In the genomic region with DNA sequence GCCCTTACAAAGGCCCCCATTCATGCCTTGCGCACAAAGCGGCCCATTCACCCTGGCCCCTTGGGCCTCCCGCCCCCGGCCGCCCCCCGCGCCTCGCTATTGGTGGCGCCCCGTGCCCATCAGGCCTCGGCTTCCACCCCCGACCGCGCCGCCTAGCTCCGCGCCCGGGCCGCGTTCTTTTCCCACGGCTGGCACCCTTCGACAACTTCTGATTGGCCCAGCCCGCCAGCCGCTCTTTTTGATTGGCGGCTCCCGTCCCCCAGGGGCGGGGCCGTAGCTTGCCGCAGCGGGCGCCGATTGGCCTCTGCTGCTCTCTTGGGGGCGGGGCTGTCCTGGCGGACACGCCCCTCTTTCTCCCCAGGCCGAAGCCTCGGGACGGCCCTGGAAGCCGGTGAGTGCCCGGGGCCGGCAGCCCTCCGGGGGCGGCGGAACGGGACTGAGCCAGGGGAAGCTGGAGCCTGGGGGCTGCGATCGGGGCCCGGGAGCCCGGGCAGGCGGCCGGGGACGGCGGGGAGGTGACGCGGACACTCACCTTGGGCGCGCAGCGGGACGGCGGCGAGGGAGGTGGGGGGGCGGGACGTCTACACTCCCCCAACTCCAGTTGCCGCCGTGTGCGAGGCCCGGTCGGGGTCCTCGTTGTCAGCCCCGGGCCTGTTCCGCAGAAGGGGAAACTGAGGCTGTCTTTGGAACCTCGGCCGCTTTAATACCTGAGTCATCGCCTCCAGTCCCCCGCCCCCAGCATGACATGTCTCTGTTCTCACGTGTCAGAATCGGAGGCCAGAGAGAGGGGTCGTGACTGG, we compare ENCODE assay signal across 8 cellular contexts. TPM values are rescaled to one million over a fixed set of nuclear protein-coding genes. Genes with fewer than 3 reads are reported as not detected.
DNase-seq lines count a peak whose midpoint lies in the region; ATAC-seq and TF ChIP-seq lines count a peak whose summit lies in the region.

A gene (plus strand): TSS at position 342 of the 800 bp plus-strand sequence. CDS start 6,744 bp downstream, outside the sequence.

- H3K27ac Mint-ChIP-seq in activated naive CD8-positive, alpha-beta T cell = no peak within 1 kb of the TSS
- peak within 1 kb of the TSS; percentile 13 for H3K27ac Mint-ChIP-seq in progenitor cell of endocrine pancreas

- peak within 1 kb of the TSS; percentile 61 for H3K4me3 ChIP-seq in LNCaP clone FGC (ENCODE audit: low read depth, low read length)

- H3K4me1 Mint-ChIP-seq in activated naive CD8-positive, alpha-beta T cell (ENCODE audit: low read depth) = peaks cover 4% of the 10 kb centered on the region
- H3K4me1 Mint-ChIP-seq in progenitor cell of endocrine pancreas (ENCODE audit: low read depth) = peaks cover 3% of the 10 kb centered on the region

- ATAC-seq in HG03521 (IDR thresholded peaks at IDR 0.05; ENCODE audit: unreplicated experiment) = no peak

- peaks cover 37% of the 10 kb centered on the region for H3K27me3 Mint-ChIP-seq in activated naive CD8-positive, alpha-beta T cell
- H3K27me3 Mint-ChIP-seq in progenitor cell of endocrine pancreas = peaks cover 35% of the 10 kb centered on the region

- no peaks in the 10 kb centered on the region for H3K36me3 Mint-ChIP-seq in activated naive CD8-positive, alpha-beta T cell
- no peaks in the 10 kb centered on the region for H3K36me3 Mint-ChIP-seq in progenitor cell of endocrine pancreas (ENCODE audit: insufficient read depth)

- DNase-seq in AG20443 (ENCODE audit: low spot score) (peak; percentile 61), LNCaP clone FGC (ENCODE audit: low read depth) (peak; percentile 75), hepatic stellate cell (ENCODE audit: low spot score) (peak; percentile 22), progenitor cell of endocrine pancreas (ENCODE audit: low spot score, unreplicated experiment) (peak; percentile 93)
- DNase-seq in activated effector memory CD4-positive, alpha-beta T cell treated with Interleukin-2 at 50 U/mL for 16 hours = no peak
- DNase-seq in activated CD4-positive, alpha-beta T cell treated with anti-CD3 and anti-CD28 coated beads for 1 hour = no peak

- TF ChIP-seq CTCF in LNCaP clone FGC (IDR thresholded peaks at IDR 0.05; ENCODE audit: control insufficient read depth, extremely low read depth, insufficient read depth) = no peak
- TF ChIP-seq CTCF in progenitor cell of endocrine pancreas (IDR thresholded peaks at IDR 0.05; ENCODE audit: unreplicated experiment) = no peak

- peak within 1 kb of the TSS; percentile 5 for H3K4me3 Mint-ChIP-seq in activated naive CD8-positive, alpha-beta T cell
- peak within 1 kb of the TSS; percentile 73 for H3K4me3 Mint-ChIP-seq in progenitor cell of endocrine pancreas (ENCODE audit: low read depth)

- no peaks in the 10 kb centered on the region for H3K9me3 Mint-ChIP-seq in activated naive CD8-positive, alpha-beta T cell (ENCODE audit: low read depth)
- H3K9me3 Mint-ChIP-seq in progenitor cell of endocrine pancreas (ENCODE audit: low read depth) = no peaks in the 10 kb centered on the region

RNA-seq across cellular contexts. Expression of the gene that starts here (rescaled TPM):
- total RNA-seq in progenitor cell of endocrine pancreas = 65.9 and 67.9 TPM in 2 replicates

Comparison
In these comparisons a context has a peak if more than half of its experiments do, and no peak if none do; other contexts are left out.
1. DNase-seq: peak in AG20443 (single experiment), LNCaP clone FGC (single experiment), hepatic stellate cell (single experiment) and progenitor cell of endocrine pancreas (single experiment); none in activated effector memory CD4-positive, alpha-beta T cell treated with Interleukin-2 at 50 U/mL for 16 hours (single experiment) and activated CD4-positive, alpha-beta T cell treated with anti-CD3 and anti-CD28 coated beads for 1 hour (single experiment).